Comparison of ENCODE assay signal across 10 cellular contexts in the genomic region with DNA sequence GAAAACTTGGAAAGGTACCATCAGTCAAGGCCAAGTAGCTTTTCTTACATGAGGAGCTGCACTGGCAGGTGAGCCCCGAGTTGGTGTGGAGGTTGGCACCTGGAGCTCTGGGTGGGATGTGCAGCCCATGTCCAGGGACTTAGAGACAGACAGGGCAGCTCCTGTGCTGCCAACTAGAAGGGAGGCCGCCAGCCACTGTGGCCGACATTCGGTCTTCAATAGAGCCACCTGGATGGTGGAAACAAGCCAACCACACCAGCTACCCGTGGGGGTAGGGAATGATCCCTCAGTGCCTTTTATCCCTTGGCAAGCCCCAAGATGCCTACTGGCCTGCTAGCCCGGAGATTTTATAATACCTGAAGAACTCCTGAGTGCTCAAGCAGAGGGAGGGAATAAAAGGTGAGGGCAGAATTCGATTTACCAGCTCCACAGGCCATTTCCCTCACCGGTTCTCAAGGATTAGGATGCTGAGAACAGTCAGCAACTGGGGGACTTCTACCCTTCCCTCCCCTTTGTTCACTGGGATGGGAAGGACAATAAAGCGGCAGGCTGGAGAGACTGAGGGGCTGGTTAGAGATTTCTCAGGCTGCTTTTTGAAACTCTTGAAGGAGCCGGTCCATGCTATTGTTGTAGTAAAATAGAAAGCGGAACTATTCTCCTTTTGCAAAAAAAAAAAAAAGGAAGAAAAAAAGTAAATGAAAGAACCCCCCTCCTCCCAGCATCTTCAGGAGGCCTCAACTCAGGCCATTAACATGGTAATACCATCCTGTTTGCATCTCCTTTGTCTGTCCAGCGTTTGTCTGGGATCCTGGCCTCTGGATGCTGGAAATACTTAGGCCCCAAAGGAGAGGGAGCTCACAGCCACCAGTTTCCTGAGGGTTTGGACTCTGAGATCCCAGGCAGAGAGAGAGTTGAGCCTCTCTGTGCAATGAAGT.
DNase-seq lines count a peak whose midpoint lies in the region; ATAC-seq and TF ChIP-seq lines count a peak whose summit lies in the region.
"Had no signal": no experiment of that assay in that cellular context is flagged by ENCODE, and none has a peak within 500 bp of the region (broad histone marks: within the 10 kb centered on the region; RNA-seq: fewer than 3 reads in every experiment).

No MANE protein-coding gene starts in this region.

- no peak overlapping the region for H2BK15ac ChIP-seq in H9 (ENCODE audit: low read depth, low read length)

- DNase-seq in CD4-positive, CD25-positive, alpha-beta regulatory T cell, result no peak
- DNase-seq in H9, result peak; percentile 76
- DNase-seq in PC-9, result no peak
- no peak for DNase-seq in putamen (ENCODE audit: low spot score)
- no peak for DNase-seq in NCI-H2196 (lab: John Stamatoyannopoulos, UW; ENCODE audit: unreplicated experiment)
- DNase-seq in Right ventricle myocardium inferior (ENCODE audit: missing footprints), result no peak
- DNase-seq: NCI-H345 had no signal

- no peak overlapping the region for H2BK20ac ChIP-seq in H9 (ENCODE audit: low read depth, low read length, poor library complexity, severe bottlenecking)

- H2AFZ ChIP-seq in H9 (ENCODE audit: low read length) (no peak overlapping the region), PC-9 (no peak overlapping the region)
- H2AFZ ChIP-seq: parathyroid adenoma had no signal

- intact Hi-C loops in PC-9 (cut with micrococcal nuclease; ENCODE audit: unreplicated experiment), result no loop called here
- intact Hi-C loops in Right ventricle myocardium inferior (cut with DNase I), result no loop called here

- H3K14ac ChIP-seq in H9 (ENCODE audit: insufficient read depth, low read length), result peak overlapping the region; percentile 77

- H3K4me1 Mint-ChIP-seq in CD4-positive, CD25-positive, alpha-beta regulatory T cell, result peaks cover 0 to 18% (median 12%) of the 10 kb centered on the region in 4 donors
- peaks cover 69 to 74% of the 10 kb centered on the region in 2 experiments for H3K4me1 Mint-ChIP-seq in H9

- CTCF ChIA-PET in PC-9 (lab: Charles Lee), result no interaction called here

- no peak overlapping the region for H4K8ac ChIP-seq in H9 (replicated peaks; ENCODE audit: insufficient read length, low read depth, low read length)

- H4K5ac ChIP-seq in H9 (ENCODE audit: insufficient read length, low read depth, low read length), result peak overlapping the region; percentile 35

- no peaks in the 10 kb centered on the region for H3K9me2 ChIP-seq in PC-9 (ENCODE audit: insufficient read depth)

- H4K91ac ChIP-seq in H9 (ENCODE audit: insufficient read length, low read depth, low read length), result no peak overlapping the region

- peak overlapping the region; percentile 72 for H2BK120ac ChIP-seq in H9 (ENCODE audit: low read depth, low read length, poor library complexity, severe bottlenecking)

- no peaks in the 10 kb centered on the region for H3K79me1 ChIP-seq in H9 (ENCODE audit: insufficient read depth, low read depth, low read length, poor library complexity, severe bottlenecking)

- peaks cover 9% of the 10 kb centered on the region for H3K36me3 Mint-ChIP-seq in CD4-positive, CD25-positive, alpha-beta regulatory T cell
- peaks cover 0 to 3% (median 0%) of the 10 kb centered on the region in 3 experiments; a peak in 1 of 7 replicates for H3K36me3 Mint-ChIP-seq in H9 (ENCODE audit: insufficient read depth in 1 of 3, low read depth in 3 of 3)

- POLR2A ChIA-PET in PC-9 (lab: Charles Lee; ENCODE audit: unreplicated experiment), result interaction anchor here (0.7 kb wide), 1 partner anchor 49 kb away, joined by 4 read pairs; no protein-coding TSS in a partner anchor

- no peak overlapping the region for H3K4me3 ChIP-seq in CD4-positive, CD25-positive, alpha-beta regulatory T cell (ENCODE audit: low read depth, low read length)
- H3K4me3 ChIP-seq in PC-9, result no peak overlapping the region

- no peak overlapping the region for H2BK12ac ChIP-seq in H9 (ENCODE audit: insufficient read length, low read depth, low read length)

- H2BK5ac ChIP-seq in H9 (ENCODE audit: insufficient read length, low read length), result no peak overlapping the region

- H3K36me3 ChIP-seq in CD4-positive, CD25-positive, alpha-beta regulatory T cell (ENCODE audit: control insufficient read depth, insufficient read depth, low read length), result no peaks in the 10 kb centered on the region
- H3K36me3 ChIP-seq in PC-9 (ENCODE audit: low read depth), result no peaks in the 10 kb centered on the region

- no peak overlapping the region for H3K56ac ChIP-seq in H9 (ENCODE audit: insufficient read length, low read depth, low read length)

- peak overlapping the region in 2 of 3 donors; percentile 6 to 60 for H3K27ac Mint-ChIP-seq in CD4-positive, CD25-positive, alpha-beta regulatory T cell
- H3K27ac Mint-ChIP-seq in H9, result peak overlapping the region; percentile 70 to 98 (median 94)

- H3K23ac ChIP-seq in H9 (ENCODE audit: insufficient read length, low read depth, low read length), result no peak overlapping the region

- peak overlapping the region; percentile 59 for H3T11ph ChIP-seq in H9 (ENCODE audit: low read length)

- no peaks in the 10 kb centered on the region for H3K79me2 ChIP-seq in H9 (ENCODE audit: insufficient read depth, low read length)
- H3K79me2 ChIP-seq in PC-9 (ENCODE audit: low read depth), result peaks cover 6% of the 10 kb centered on the region
- H3K79me2 ChIP-seq: parathyroid adenoma had no signal

- BruUV-seq in PC-9 (replicated peaks; lab: Mats Ljungman, UMichigan), result no TSS peak

- H2AK5ac ChIP-seq in H9 (ENCODE audit: insufficient read length, low read length), result peak overlapping the region; percentile 60

- no peaks in the 10 kb centered on the region for H3K9me3 Mint-ChIP-seq in CD4-positive, CD25-positive, alpha-beta regulatory T cell
- H3K9me3 Mint-ChIP-seq in H9, result no peaks in the 10 kb centered on the region; a peak in 1 of 5 replicates

- no peaks in the 10 kb centered on the region for H3K9me3 ChIP-seq in CD4-positive, CD25-positive, alpha-beta regulatory T cell (ENCODE audit: control insufficient read depth in 2 of 2, low read length in 2 of 2)
- H3K9me3 ChIP-seq in H9 (ENCODE audit: control insufficient read depth, low read depth, low read length) (no peaks in the 10 kb centered on the region), PC-9 (ENCODE audit: insufficient read depth, low read depth) (no peaks in the 10 kb centered on the region)

- peak overlapping the region; percentile 55 for H3K18ac ChIP-seq in H9 (ENCODE audit: insufficient read length, low read depth, low read length)

- H3K9ac ChIP-seq in H9 (ENCODE audit: extremely low read depth, insufficient read length, low read length), result no peak overlapping the region
- H3K9ac ChIP-seq: parathyroid adenoma had no signal

- TF ChIP-seq CTCF in H9 (conservative IDR thresholded peaks at IDR 0.05) (no peak), PC-9 (conservative IDR thresholded peaks at IDR 0.05) (no peak)

- ATAC-seq in CD4-positive, CD25-positive, alpha-beta regulatory T cell (ENCODE audit: low read depth in 2 of 2), result no peak
- ATAC-seq in HG03469 (IDR thresholded peaks at IDR 0.05; ENCODE audit: unreplicated experiment) (no peak), Right ventricle myocardium inferior (no peak)

- peaks cover 53% of the 10 kb centered on the region for H3F3A ChIP-seq in PC-9 (ENCODE audit: insufficient read depth, low read depth)

- no peaks in the 10 kb centered on the region for H3K27me3 Mint-ChIP-seq in CD4-positive, CD25-positive, alpha-beta regulatory T cell
- no peaks in the 10 kb centered on the region for H3K27me3 Mint-ChIP-seq in H9 (ENCODE audit: low read depth)

- H3K27me3 ChIP-seq in CD4-positive, CD25-positive, alpha-beta regulatory T cell (ENCODE audit: control insufficient read depth, insufficient read depth, low read length), result no peaks in the 10 kb centered on the region
- no peaks in the 10 kb centered on the region for H3K27me3 ChIP-seq in H9 (ENCODE audit: insufficient read depth, low read length)
- no peaks in the 10 kb centered on the region for H3K27me3 ChIP-seq in PC-9 (ENCODE audit: insufficient read depth, low read depth)
- H3K27me3 ChIP-seq in layer of hippocampus (ENCODE audit: control insufficient read depth, insufficient read depth, low read length), result no peaks in the 10 kb centered on the region

- peak overlapping the region; percentile 34; the same call in 1 of the 2 replicates for H3K4ac ChIP-seq in H9 (ENCODE audit: low read depth, low read length)

- H3K4me1 ChIP-seq in CD4-positive, CD25-positive, alpha-beta regulatory T cell (ENCODE audit: control insufficient read depth, insufficient read depth, low read length, poor library complexity, severe bottlenecking), result peaks cover 5% of the 10 kb centered on the region
- H3K4me1 ChIP-seq in H9 (ENCODE audit: insufficient read depth, low read length) (peaks cover 23% of the 10 kb centered on the region), PC-9 (replicated peaks; ENCODE audit: insufficient read depth) (peaks cover 83% of the 10 kb centered on the region)

- no CpG with 5 or more reads among the region's 12 CpGs for WGBS in H9 (ENCODE audit: extremely low coverage, insufficient read length, low lambda C conversion rate)

- H3K4me3 Mint-ChIP-seq in CD4-positive, CD25-positive, alpha-beta regulatory T cell, result no peak overlapping the region
- H3K4me3 Mint-ChIP-seq in H9, result peak overlapping the region; percentile 22 to 33; a peak in 4 of 5 replicates

- no peaks in the 10 kb centered on the region for H4K20me1 ChIP-seq in H9 (ENCODE audit: control insufficient read depth, insufficient read depth, insufficient read length)
- no peaks in the 10 kb centered on the region for H4K20me1 ChIP-seq in PC-9 (ENCODE audit: insufficient read depth)

- no peak overlapping the region for H3K27ac ChIP-seq in CD4-positive, CD25-positive, alpha-beta regulatory T cell (ENCODE audit: insufficient read depth, low read length, poor library complexity, severe bottlenecking)
- H3K27ac ChIP-seq in H9 (ENCODE audit: insufficient read length, low read depth, low read length) (peak overlapping the region; percentile 82), PC-9 (0 out of 2 replicates have a peak overlapping the region, but pooled peaks have one; percentile 96), layer of hippocampus (ENCODE audit: low read depth, low read length) (peak overlapping the region; percentile 38)

- H3K23me2 ChIP-seq in H9 (ENCODE audit: insufficient read length, low read depth, low read length, poor library complexity, severe bottlenecking), result no peaks in the 10 kb centered on the region

- H3K4me2 ChIP-seq in H9 (ENCODE audit: insufficient read depth, insufficient read length, low read length) (peak overlapping the region; percentile 15), PC-9 (no peak overlapping the region)

Comparison
In these comparisons a context has a peak if more than half of its experiments do, and no peak if none do; other contexts are left out.
1. H3K4me3 Mint-ChIP-seq: peak in H9 (2 of 2); none in CD4-positive, CD25-positive, alpha-beta regulatory T cell (0 of 4).